In the genomic region with DNA sequence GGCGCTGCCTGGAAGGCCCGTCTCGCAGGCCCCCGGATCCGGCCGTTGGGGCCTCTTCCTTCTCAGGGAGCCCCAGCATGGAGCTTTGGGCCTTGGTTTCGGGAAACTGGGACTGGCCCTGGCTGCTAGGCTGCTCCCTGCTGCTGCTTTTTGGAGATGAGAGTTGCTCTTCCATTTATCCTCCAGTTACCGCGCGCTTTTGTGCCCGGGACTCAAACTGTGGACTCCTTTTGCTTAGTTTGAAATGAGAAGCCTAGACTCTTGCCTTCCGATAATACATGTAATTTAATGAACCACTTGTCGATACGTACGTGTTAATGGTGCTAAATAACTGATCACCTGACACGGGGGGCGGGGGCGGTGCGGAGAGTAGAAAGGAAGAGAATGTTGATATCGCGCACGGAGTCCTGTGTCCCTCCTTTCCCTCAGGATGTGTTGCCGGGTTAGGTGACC, we compare ENCODE assay signal across 8 cellular contexts.
DNase-seq lines count a peak whose midpoint lies in the region; ATAC-seq and TF ChIP-seq lines count a peak whose summit lies in the region.

No MANE protein-coding gene starts in this region.

- peaks cover 68% of the 10 kb centered on the region for H3K4me1 Mint-ChIP-seq in nephron progenitor cell
- H3K4me1 Mint-ChIP-seq in stimulated activated naive CD8-positive, alpha-beta T cell treated with anti-CD3 and anti-CD28 coated beads, Interleukin-15, amount 100 ng/mL, for 72 hours, result peaks cover 45% of the 10 kb centered on the region

- no peaks in the 10 kb centered on the region for H3K9me3 ChIP-seq in NT2/D1 (ENCODE audit: insufficient read depth, low read length)

- peaks cover 7% of the 10 kb centered on the region for H3K27me3 Mint-ChIP-seq in nephron progenitor cell (ENCODE audit: low read depth, poor library complexity)
- H3K27me3 Mint-ChIP-seq in stimulated activated naive CD8-positive, alpha-beta T cell treated with anti-CD3 and anti-CD28 coated beads, Interleukin-15, amount 100 ng/mL, for 72 hours, result no peaks in the 10 kb centered on the region

- DNase-seq in activated CD8-positive, alpha-beta memory T cell treated with anti-CD3 and anti-CD28 coated beads for 4 hours (ENCODE audit: low read depth in 2 of 2), result peak; percentile 19 to 24
- DNase-seq in activated CD8-positive, alpha-beta memory T cell treated with anti-CD3 and anti-CD28 coated beads for 24 hours, result no peak
- DNase-seq in NT2/D1 (ENCODE audit: low read depth, low spot score) (no peak), activated T-helper 1 cell treated with Interleukin-2 at 50 U/mL for 16 hours (ENCODE audit: low read depth) (peak; percentile 20), fibroblast of pulmonary artery (ENCODE audit: low read depth) (peak; percentile 36), nephron progenitor cell (peak; percentile 53)
- DNase-seq in stimulated activated naive CD8-positive, alpha-beta T cell treated with anti-CD3 and anti-CD28 coated beads, Interleukin-15, amount 100 ng/mL, for 72 hours, result peak in 1 of 2 donors; percentile 48

- ATAC-seq in HG03378 (IDR thresholded peaks at IDR 0.05; ENCODE audit: unreplicated experiment), result peak; percentile 12
- ATAC-seq in stimulated activated naive CD8-positive, alpha-beta T cell treated with anti-CD3 and anti-CD28 coated beads, Interleukin-15, amount 100 ng/mL, for 72 hours, result peak; percentile 16

- H3K9me3 Mint-ChIP-seq in nephron progenitor cell, result no peaks in the 10 kb centered on the region
- no peaks in the 10 kb centered on the region for H3K9me3 Mint-ChIP-seq in stimulated activated naive CD8-positive, alpha-beta T cell treated with anti-CD3 and anti-CD28 coated beads, Interleukin-15, amount 100 ng/mL, for 72 hours

- H3K36me3 ChIP-seq in NT2/D1 (ENCODE audit: insufficient read depth, insufficient read length, low read length), result peaks cover 4% of the 10 kb centered on the region

- peaks cover 6% of the 10 kb centered on the region for H3K36me3 Mint-ChIP-seq in nephron progenitor cell (ENCODE audit: low read depth)

- H3K9ac ChIP-seq in NT2/D1 (ENCODE audit: insufficient read length, low read depth), result peak overlapping the region; percentile 95

- TF ChIP-seq CTCF in fibroblast of pulmonary artery (IDR thresholded peaks at IDR 0.05; ENCODE audit: low read length, missing control alignments) (no peak), nephron progenitor cell (IDR thresholded peaks at IDR 0.05) (no peak)

- no peaks in the 10 kb centered on the region for H3K4me1 ChIP-seq in NT2/D1 (ENCODE audit: insufficient read depth, insufficient read length)

- H3K27me3 ChIP-seq in NT2/D1 (ENCODE audit: insufficient read depth, insufficient read length), result no peaks in the 10 kb centered on the region

- peak overlapping the region; percentile 84 for H3K4me3 ChIP-seq in NT2/D1 (ENCODE audit: insufficient read length, low read depth)
- H3K4me3 ChIP-seq in fibroblast of pulmonary artery (replicated peaks; ENCODE audit: low read depth, low read length), result peak overlapping the region; percentile 86

- peak overlapping the region; percentile 100 for H3K27ac Mint-ChIP-seq in nephron progenitor cell
- peak overlapping the region; percentile 100 for H3K27ac Mint-ChIP-seq in stimulated activated naive CD8-positive, alpha-beta T cell treated with anti-CD3 and anti-CD28 coated beads, Interleukin-15, amount 100 ng/mL, for 72 hours

- H3K4me3 Mint-ChIP-seq in nephron progenitor cell, result peak overlapping the region; percentile 100
- H3K4me3 Mint-ChIP-seq in stimulated activated naive CD8-positive, alpha-beta T cell treated with anti-CD3 and anti-CD28 coated beads, Interleukin-15, amount 100 ng/mL, for 72 hours, result peak overlapping the region; percentile 93 to 98

Comparison
In these comparisons a context has a peak if more than half of its experiments do, and no peak if none do; other contexts are left out.
1. DNase-seq: peak in activated CD8-positive, alpha-beta memory T cell treated with anti-CD3 and anti-CD28 coated beads for 4 hours (2 of 2), activated T-helper 1 cell treated with Interleukin-2 at 50 U/mL for 16 hours (single experiment), fibroblast of pulmonary artery (single experiment) and nephron progenitor cell (single experiment); none in activated CD8-positive, alpha-beta memory T cell treated with anti-CD3 and anti-CD28 coated beads for 24 hours (single experiment) and NT2/D1 (single experiment).